17 cellular contexts compared by ENCODE assay signal in the genomic region with DNA sequence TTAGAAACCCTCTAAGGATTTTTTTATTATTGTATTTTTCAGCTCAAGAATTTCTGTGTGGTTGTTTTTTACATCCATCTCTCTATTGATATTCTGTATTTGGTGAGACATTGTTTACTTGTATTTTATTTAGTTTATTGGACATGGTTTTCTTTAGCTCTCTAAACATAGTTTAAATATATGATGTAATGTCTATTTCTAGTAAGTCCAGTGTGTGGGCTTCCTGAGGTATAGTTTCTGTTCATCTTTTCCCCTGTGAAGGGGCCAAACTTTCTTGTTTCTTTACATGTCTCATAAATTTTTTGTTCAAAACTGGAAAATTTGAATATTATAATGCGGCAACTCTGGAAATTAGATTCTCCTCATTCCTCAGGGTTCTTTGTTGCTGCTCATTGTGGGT.
"Had no signal": no experiment of that assay in that cellular context is flagged by ENCODE, and none has a peak within 500 bp of the region (broad histone marks: within the 10 kb centered on the region; RNA-seq: fewer than 3 reads in every experiment).

No MANE protein-coding gene starts in this region.

- DNase-seq: colonic mucosa; dermis blood vessel endothelial cell; effector CD4-positive, alpha-beta T cell; endodermal cell; foreskin melanocyte; head of caudate nucleus; kidney glomerular epithelial cell; naive thymus-derived CD4-positive, alpha-beta T cell; nephron progenitor cell; posterior cingulate gyrus; right cardiac atrium; stimulated activated CD4-positive, alpha-beta T cell treated with anti-CD3 and anti-CD28 coated beads, Interleukin-2, amount 100 ng/mL, for 48 hours; stimulated activated naive CD4-positive, alpha-beta T cell treated with Interleukin-2 at 50 U/mL for 16 hours; trophoblast cell; uterus had no signal

- H3K27ac ChIP-seq: colonic mucosa, hepatocyte, uterus had no signal

- H3K27me3 ChIP-seq: colonic mucosa, hepatocyte, uterus had no signal

- H3K4me1 ChIP-seq: colonic mucosa, uterus had no signal

- H3K4me3 ChIP-seq: colonic mucosa, hepatocyte, smooth muscle cell, uterus had no signal

- ATAC-seq: naive thymus-derived CD4-positive, alpha-beta T cell; right cardiac atrium had no signal

- H3K9me3 ChIP-seq: colonic mucosa, uterus had no signal

- H3K36me3 ChIP-seq: colonic mucosa, uterus had no signal
